ENCODE assay signal across 1 cellular context in genomic region chr3:124964432-124964831, GRCh38.
A peak's percentile ranks its signal among the peaks of the same experiment; 100 is the strongest.
TF ChIP-seq lines count a peak whose summit lies in the region.

No MANE protein-coding gene starts in this region.

TF ChIP-seq in HepG2, 621 proteins besides CTCF, POLR2A, EP300 and RAD21 (continued from another document):
- peak; percentile 57; the same call in 1 of the 2 replicates for TF ChIP-seq ZNF362 (CRISPR knock-in tag; IDR thresholded peaks at IDR 0.05; ENCODE audit: borderline replicate concordance)
- no peak for TF ChIP-seq MAFG (CRISPR knock-in tag; IDR thresholded peaks at IDR 0.05)
- TF ChIP-seq AKNA (CRISPR knock-in tag; IDR thresholded peaks at IDR 0.05; ENCODE audit: borderline replicate concordance), result no peak
- no peak for TF ChIP-seq RFX3 (CRISPR knock-in tag; IDR thresholded peaks at IDR 0.05)
- TF ChIP-seq RFXAP (CRISPR knock-in tag; IDR thresholded peaks at IDR 0.05; ENCODE audit: borderline replicate concordance), result no peak
- no peak for TF ChIP-seq KLF12 (CRISPR knock-in tag; IDR thresholded peaks at IDR 0.05; ENCODE audit: borderline replicate concordance)
- peak; percentile 30; the same call in 1 of the 2 replicates for TF ChIP-seq SAP130 (CRISPR knock-in tag; IDR thresholded peaks at IDR 0.05; ENCODE audit: low read depth)
- TF ChIP-seq NR2F6 (IDR thresholded peaks at IDR 0.05), result no peak
- TF ChIP-seq NR2F6 (CRISPR knock-in tag; IDR thresholded peaks at IDR 0.05), result no peak
- TF ChIP-seq ZSCAN5A (CRISPR knock-in tag; IDR thresholded peaks at IDR 0.05; ENCODE audit: borderline replicate concordance), result no peak
- TF ChIP-seq RXRB (CRISPR knock-in tag; IDR thresholded peaks at IDR 0.05; ENCODE audit: borderline replicate concordance), result 0 out of 2 replicates have a peak, but pooled peaks have one; percentile 66
- TF ChIP-seq BCLAF1 (IDR thresholded peaks at IDR 0.05), result no peak
- TF ChIP-seq GATAD2A (CRISPR knock-in tag; IDR thresholded peaks at IDR 0.05), result 0 out of 2 replicates have a peak, but pooled peaks have one; percentile 18
- no peak for TF ChIP-seq BRCA1 (CRISPR knock-in tag; IDR thresholded peaks at IDR 0.05)
- no peak for TF ChIP-seq ZFY (CRISPR knock-in tag; IDR thresholded peaks at IDR 0.05)
- no peak for TF ChIP-seq FOXO4 (CRISPR knock-in tag; conservative IDR thresholded peaks at IDR 0.05)
- TF ChIP-seq HMG20A (CRISPR knock-in tag; IDR thresholded peaks at IDR 0.05; ENCODE audit: borderline replicate concordance), result peak; percentile 34; the same call in 1 of the 2 replicates
- TF ChIP-seq ONECUT2 (CRISPR knock-in tag; IDR thresholded peaks at IDR 0.05), result no peak
- no peak for TF ChIP-seq ERF (CRISPR knock-in tag; IDR thresholded peaks at IDR 0.05)
- no peak for TF ChIP-seq MZF1 (CRISPR knock-in tag; IDR thresholded peaks at IDR 0.05; ENCODE audit: borderline replicate concordance)
- no peak for TF ChIP-seq PHF20 (CRISPR knock-in tag; IDR thresholded peaks at IDR 0.05)
- TF ChIP-seq CREB1 (IDR thresholded peaks at IDR 0.05), result no peak
- 0 out of 2 replicates have a peak, but pooled peaks have one; percentile 16 for TF ChIP-seq CREB1 (CRISPR knock-in tag; IDR thresholded peaks at IDR 0.05)
- no peak for TF ChIP-seq ZNF773 (CRISPR knock-in tag; IDR thresholded peaks at IDR 0.05; ENCODE audit: borderline replicate concordance)
- TF ChIP-seq GFI1 (CRISPR knock-in tag; IDR thresholded peaks at IDR 0.05; ENCODE audit: borderline replicate concordance), result no peak
- TF ChIP-seq ZC3H4 (CRISPR knock-in tag; IDR thresholded peaks at IDR 0.05; ENCODE audit: borderline replicate concordance), result no peak
- no peak for TF ChIP-seq HDAC1 (CRISPR knock-in tag; IDR thresholded peaks at IDR 0.05)
- no peak for TF ChIP-seq SMAD3 (CRISPR knock-in tag; IDR thresholded peaks at IDR 0.05)
